ENCODE assay signal across 31 cellular contexts in genomic region chr1:5189384-5189783, GRCh38.
"Had no signal": no experiment of that assay in that cellular context is flagged by ENCODE, and none has a peak within 500 bp of the region (broad histone marks: within the 10 kb centered on the region; RNA-seq: fewer than 3 reads in every experiment).

No MANE protein-coding gene starts in this region.

- H3K4me1 ChIP-seq: adrenal gland, body of pancreas, esophagus squamous epithelium, gastroesophageal sphincter, heart right ventricle had no signal

- DNase-seq: activated B cell treated with CpG ODN at 0.5 μM for 24 hours; activated CD4-positive, alpha-beta T cell treated with anti-CD3 and anti-CD28 coated beads for 48 hours; activated CD4-positive, alpha-beta T cell treated with anti-CD3 and anti-CD28 coated beads, Interleukin-2, amount 50 U/mL, for 1 hour; activated CD4-positive, alpha-beta T cell treated with anti-CD3 and anti-CD28 coated beads, Interleukin-2, amount 50 U/mL, for 48 hours; activated CD8-positive, alpha-beta memory T cell treated with anti-CD3 and anti-CD28 coated beads for 24 hours; activated CD8-positive, alpha-beta T cell treated with anti-CD3 and anti-CD28 coated beads for 36 hours; activated effector memory CD4-positive, alpha-beta T cell treated with anti-CD3 and anti-CD28 coated beads, Interleukin-2, amount 50 U/mL, for 16 hours; activated naive CD4-positive, alpha-beta T cell treated with anti-CD3 and anti-CD28 coated beads for 36 hours; activated naive CD8-positive, alpha-beta T cell treated with anti-CD3 and anti-CD28 coated beads for 36 hours; activated naive CD8-positive, alpha-beta T cell treated with anti-CD3 and anti-CD28 coated beads, Interleukin-2, amount 50 U/mL, for 24 hours; activated T-cell treated with anti-CD3 and anti-CD28 coated beads, Interleukin-2, amount 50 U/mL, for 4 hours; adrenal gland; amygdala; aorta; body of pancreas; caudate nucleus; cortex of kidney; dermis blood vessel endothelial cell; effector CD4-positive, alpha-beta T cell; effector memory CD8-positive, alpha-beta T cell; erythroblast; esophagus squamous epithelium; foreskin melanocyte; heart right ventricle; T1000; WERI-Rb-1 had no signal

- H3K4me1 Mint-ChIP-seq: activated B cell treated with CpG ODN at 0.5 μM for 24 hours; activated naive CD4-positive, alpha-beta T cell treated with anti-CD3 and anti-CD28 coated beads, Interleukin-2, amount 50 U/mL, for 24 hours; activated naive CD8-positive, alpha-beta T cell treated with anti-CD3 and anti-CD28 coated beads for 36 hours; activated naive CD8-positive, alpha-beta T cell treated with anti-CD3 and anti-CD28 coated beads, Interleukin-2, amount 50 U/mL, for 24 hours; activated T-helper 17 cell treated with anti-CD3 and anti-CD28 coated beads, Interleukin-2, amount 50 U/mL, for 72 hours had no signal

- H3K4me3 ChIP-seq: adrenal gland, body of pancreas, esophagus squamous epithelium, gastroesophageal sphincter, heart right ventricle, hepatocyte had no signal

- H3K27ac Mint-ChIP-seq: activated B cell treated with CpG ODN at 0.5 μM for 24 hours; activated CD8-positive, alpha-beta T cell treated with anti-CD3 and anti-CD28 coated beads for 36 hours; activated naive CD4-positive, alpha-beta T cell treated with anti-CD3 and anti-CD28 coated beads for 36 hours; activated naive CD4-positive, alpha-beta T cell treated with anti-CD3 and anti-CD28 coated beads, Interleukin-2, amount 50 U/mL, for 24 hours; activated naive CD8-positive, alpha-beta T cell treated with anti-CD3 and anti-CD28 coated beads for 36 hours; activated naive CD8-positive, alpha-beta T cell treated with anti-CD3 and anti-CD28 coated beads, Interleukin-2, amount 50 U/mL, for 24 hours; activated T-helper 17 cell treated with anti-CD3 and anti-CD28 coated beads, Interleukin-2, amount 50 U/mL, for 72 hours; effector memory CD8-positive, alpha-beta T cell; T-helper 2 cell treated with Interferon-gamma antibody and Interleukin-4, amounts not matched to agents 5 μg/mL and 100 μg/mL, for 36 hours had no signal

- H3K27me3 Mint-ChIP-seq: activated B cell treated with CpG ODN at 0.5 μM for 24 hours; activated naive CD4-positive, alpha-beta T cell treated with anti-CD3 and anti-CD28 coated beads, Interleukin-2, amount 50 U/mL, for 24 hours; activated naive CD8-positive, alpha-beta T cell treated with anti-CD3 and anti-CD28 coated beads for 36 hours; activated naive CD8-positive, alpha-beta T cell treated with anti-CD3 and anti-CD28 coated beads, Interleukin-2, amount 50 U/mL, for 24 hours had no signal

- H3K36me3 ChIP-seq: adrenal gland, esophagus squamous epithelium, gastroesophageal sphincter, heart right ventricle, WERI-Rb-1 had no signal

- H3K4me3 Mint-ChIP-seq: activated B cell treated with CpG ODN at 0.5 μM for 24 hours; activated CD8-positive, alpha-beta T cell treated with anti-CD3 and anti-CD28 coated beads for 36 hours; activated naive CD4-positive, alpha-beta T cell treated with anti-CD3 and anti-CD28 coated beads for 36 hours; activated naive CD4-positive, alpha-beta T cell treated with anti-CD3 and anti-CD28 coated beads, Interleukin-2, amount 50 U/mL, for 24 hours; activated naive CD8-positive, alpha-beta T cell treated with anti-CD3 and anti-CD28 coated beads for 36 hours; activated naive CD8-positive, alpha-beta T cell treated with anti-CD3 and anti-CD28 coated beads, Interleukin-2, amount 50 U/mL, for 24 hours; activated T-cell treated with anti-CD3 and anti-CD28 coated beads, Interleukin-2, amount 50 U/mL, for 4 hours; activated T-helper 17 cell treated with anti-CD3 and anti-CD28 coated beads, Interleukin-2, amount 50 U/mL, for 72 hours; effector memory CD8-positive, alpha-beta T cell; T-helper 2 cell treated with Interferon-gamma antibody and Interleukin-4, amounts not matched to agents 5 μg/mL and 100 μg/mL, for 36 hours had no signal

- H3K27ac ChIP-seq: adrenal gland, body of pancreas, esophagus squamous epithelium, gastroesophageal sphincter, heart right ventricle, hepatocyte, WERI-Rb-1 had no signal

- H3K9me3 Mint-ChIP-seq: activated B cell treated with CpG ODN at 0.5 μM for 24 hours; activated CD8-positive, alpha-beta T cell treated with anti-CD3 and anti-CD28 coated beads for 36 hours; activated naive CD4-positive, alpha-beta T cell treated with anti-CD3 and anti-CD28 coated beads for 36 hours; activated naive CD4-positive, alpha-beta T cell treated with anti-CD3 and anti-CD28 coated beads, Interleukin-2, amount 50 U/mL, for 24 hours; activated naive CD8-positive, alpha-beta T cell treated with anti-CD3 and anti-CD28 coated beads for 36 hours; activated naive CD8-positive, alpha-beta T cell treated with anti-CD3 and anti-CD28 coated beads, Interleukin-2, amount 50 U/mL, for 24 hours; activated T-cell treated with anti-CD3 and anti-CD28 coated beads, Interleukin-2, amount 50 U/mL, for 4 hours; activated T-helper 17 cell treated with anti-CD3 and anti-CD28 coated beads, Interleukin-2, amount 50 U/mL, for 72 hours; effector memory CD8-positive, alpha-beta T cell; T-helper 2 cell treated with Interferon-gamma antibody and Interleukin-4, amounts not matched to agents 5 μg/mL and 100 μg/mL, for 36 hours had no signal

- H3K27me3 ChIP-seq: adrenal gland, body of pancreas, hepatocyte had no signal

- H3K9me3 ChIP-seq: adrenal gland, body of pancreas, esophagus squamous epithelium, gastroesophageal sphincter, heart right ventricle had no signal

- H3K36me3 Mint-ChIP-seq: activated naive CD4-positive, alpha-beta T cell treated with anti-CD3 and anti-CD28 coated beads, Interleukin-2, amount 50 U/mL, for 24 hours; activated naive CD8-positive, alpha-beta T cell treated with anti-CD3 and anti-CD28 coated beads for 36 hours had no signal
